Comparison of ENCODE assay signal across 33 cellular contexts in the genomic region with DNA sequence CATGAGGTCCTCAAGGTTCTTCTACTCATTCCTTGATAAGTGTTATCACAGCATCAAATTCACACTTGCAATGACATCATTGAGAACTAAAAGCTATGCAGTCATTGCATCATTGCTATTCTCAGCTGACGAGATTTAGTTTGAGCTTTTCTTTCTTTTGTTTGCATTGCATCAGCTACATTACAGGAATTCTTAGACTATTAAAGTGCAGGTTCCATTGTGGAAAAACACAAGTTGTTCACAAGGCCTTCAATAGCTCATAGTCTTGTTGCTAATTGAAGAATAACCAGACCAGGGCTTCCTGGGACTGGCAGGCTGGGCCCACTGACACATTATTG.
A peak's percentile ranks its signal among the peaks of the same experiment; 100 is the strongest.
DNase-seq lines count a peak whose midpoint lies in the region; ATAC-seq, FAIRE-seq and TF ChIP-seq lines count a peak whose summit lies in the region.
"Had no signal": no experiment of that assay in that cellular context is flagged by ENCODE, and none has a peak within 500 bp of the region (broad histone marks: within the 10 kb centered on the region; RNA-seq: fewer than 3 reads in every experiment).

No MANE protein-coding gene starts in this region.

- CTCF ChIA-PET in AG04450 (lab: Charles Lee), result no interaction called here

- TF ChIP-seq CTCF in AG04450 (IDR thresholded peaks at IDR 0.05; ENCODE audit: low read depth, low read length), result no peak
- no peak for TF ChIP-seq CTCF in epithelial cell of proximal tubule (conservative IDR thresholded peaks at IDR 0.05; ENCODE audit: low read depth, low read length)

- no peak overlapping the region for H3K4me3 Mint-ChIP-seq in stimulated activated naive B cell treated with anti-CD40 and anti-IgM and Interleukin-4, amounts not matched to agents 10 μg/mL and 1 μg/mL and 100 μg/mL, for 72 hours
- H3K4me3 Mint-ChIP-seq in T-helper 2 cell treated with Interferon-gamma antibody and Interleukin-4, amounts not matched to agents 5 μg/mL and 100 μg/mL, for 36 hours, result no peak overlapping the region
- H3K4me3 Mint-ChIP-seq: activated B cell treated with CpG ODN at 0.5 μM for 24 hours; activated naive CD8-positive, alpha-beta T cell; activated T-helper 17 cell treated with anti-CD3 and anti-CD28 coated beads, Interleukin-2, amount 50 U/mL, for 72 hours; endodermal cell; naive thymus-derived CD8-positive, alpha-beta T cell; stimulated activated effector memory CD8-positive, alpha-beta T cell treated with anti-CD3 and anti-CD28 coated beads, Interleukin-12 subunit alpha, Interleukin-12 subunit beta, amount 100 ng/mL, for 72 hours had no signal

- ATAC-seq in HG02610 (IDR thresholded peaks at IDR 0.05; ENCODE audit: unreplicated experiment), result no peak
- no peak for ATAC-seq in stimulated activated naive B cell treated with anti-CD40 and anti-IgM and Interleukin-4, amounts not matched to agents 10 μg/mL and 1 μg/mL and 100 μg/mL, for 72 hours (replicated peaks)
- ATAC-seq: activated T-helper 17 cell treated with anti-CD3 and anti-CD28 coated beads, Interleukin-2, amount 50 U/mL, for 72 hours; naive thymus-derived CD8-positive, alpha-beta T cell; stimulated activated effector memory CD8-positive, alpha-beta T cell treated with anti-CD3 and anti-CD28 coated beads, Interleukin-12 subunit alpha, Interleukin-12 subunit beta, amount 100 ng/mL, for 72 hours had no signal

- H3K36me3 Mint-ChIP-seq in stimulated activated naive B cell treated with anti-CD40 and anti-IgM and Interleukin-4, amounts not matched to agents 10 μg/mL and 1 μg/mL and 100 μg/mL, for 72 hours, result no peaks in the 10 kb centered on the region
- no peaks in the 10 kb centered on the region for H3K36me3 Mint-ChIP-seq in T-helper 2 cell treated with Interferon-gamma antibody and Interleukin-4, amounts not matched to agents 5 μg/mL and 100 μg/mL, for 36 hours (ENCODE audit: low read depth)
- H3K36me3 Mint-ChIP-seq: activated naive CD8-positive, alpha-beta T cell; naive thymus-derived CD8-positive, alpha-beta T cell; stimulated activated effector memory CD8-positive, alpha-beta T cell treated with anti-CD3 and anti-CD28 coated beads, Interleukin-12 subunit alpha, Interleukin-12 subunit beta, amount 100 ng/mL, for 72 hours had no signal

- H3K27me3 Mint-ChIP-seq in stimulated activated naive B cell treated with anti-CD40 and anti-IgM and Interleukin-4, amounts not matched to agents 10 μg/mL and 1 μg/mL and 100 μg/mL, for 72 hours, result no peaks in the 10 kb centered on the region
- H3K27me3 Mint-ChIP-seq in T-helper 2 cell treated with Interferon-gamma antibody and Interleukin-4, amounts not matched to agents 5 μg/mL and 100 μg/mL, for 36 hours (ENCODE audit: low read depth), result no peaks in the 10 kb centered on the region
- H3K27me3 Mint-ChIP-seq: activated B cell treated with CpG ODN at 0.5 μM for 24 hours had no signal

- H3K4me3 ChIP-seq in AG04450 (ENCODE audit: low read depth, low read length) (no peak overlapping the region), epithelial cell of proximal tubule (ENCODE audit: low read depth, low read length) (no peak overlapping the region)
- H3K4me3 ChIP-seq: heart right ventricle, left ventricle myocardium inferior had no signal

- H3K27me3 ChIP-seq in AG04450 (ENCODE audit: control insufficient read depth, insufficient read depth, low read length), result peaks cover 16% of the 10 kb centered on the region
- H3K27me3 ChIP-seq: heart right ventricle had no signal

- no peaks in the 10 kb centered on the region for H3K9me3 ChIP-seq in AG04450 (ENCODE audit: control insufficient read depth, insufficient read depth, low read length)

- no peak overlapping the region for H3K27ac ChIP-seq in AG04450 (ENCODE audit: low read depth, low read length)
- H3K27ac ChIP-seq: C4-2B, heart right ventricle, left ventricle myocardium inferior, RWPE1 had no signal

- H3K4me1 Mint-ChIP-seq in stimulated activated naive B cell treated with anti-CD40 and anti-IgM and Interleukin-4, amounts not matched to agents 10 μg/mL and 1 μg/mL and 100 μg/mL, for 72 hours, result peaks cover 0 to 1% of the 10 kb centered on the region in 2 donors
- H3K4me1 Mint-ChIP-seq in T-helper 2 cell treated with Interferon-gamma antibody and Interleukin-4, amounts not matched to agents 5 μg/mL and 100 μg/mL, for 36 hours (ENCODE audit: low read depth), result peaks cover 3% of the 10 kb centered on the region
- H3K4me1 Mint-ChIP-seq: activated B cell treated with CpG ODN at 0.5 μM for 24 hours; activated T-helper 17 cell treated with anti-CD3 and anti-CD28 coated beads, Interleukin-2, amount 50 U/mL, for 72 hours; stimulated activated effector memory CD8-positive, alpha-beta T cell treated with anti-CD3 and anti-CD28 coated beads, Interleukin-12 subunit alpha, Interleukin-12 subunit beta, amount 100 ng/mL, for 72 hours had no signal

- FAIRE-seq in RCC 7860 (lab: Jason Lieb, UNC), result no peak
- FAIRE-seq: GM12892, urothelium cell line had no signal

- POLR2A ChIA-PET in AG04450 (lab: Yijun Ruan, JAX), result no interaction called here

- DNase-seq in AG04450 (ENCODE audit: low read depth, low spot score) (peak; percentile 34), RCC 7860 (ENCODE audit: low spot score) (peak; percentile 40), epithelial cell of proximal tubule (ENCODE audit: low read depth) (peak; percentile 38), kidney glomerular epithelial cell (lab: John Stamatoyannopoulos, UW) (peak; percentile 33), NCI-H510A treated with DMSO at 0.1 percent for 48 hours (lab: John Stamatoyannopoulos, UW) (no peak)
- no peak for DNase-seq in stimulated activated naive B cell treated with anti-CD40 and anti-IgM and Interleukin-4, amounts not matched to agents 10 μg/mL and 1 μg/mL and 100 μg/mL, for 72 hours
- DNase-seq in T-helper 2 cell treated with Interferon-gamma antibody and Interleukin-4, amounts not matched to agents 5 μg/mL and 100 μg/mL, for 36 hours (ENCODE audit: low spot score), result no peak
- DNase-seq: activated B cell treated with CpG ODN at 0.5 μM for 24 hours; activated CD4-positive, alpha-beta T cell treated with anti-CD3 and anti-CD28 coated beads, Interleukin-2, amount 50 U/mL, for 48 hours; activated CD8-positive, alpha-beta memory T cell treated with anti-CD3 and anti-CD28 coated beads, Interleukin-2, amount 50 U/mL, for 4 hours; cortex of kidney; endodermal cell; foreskin fibroblast; H7; heart right ventricle; Kasumi-1; left ventricle myocardium inferior; midbrain; MV-4-11; naive thymus-derived CD8-positive, alpha-beta T cell; NCI-H146; NCI-H2171; NCI-H524 treated with DMSO at 0.1 percent for 48 hours; occipital lobe; T1000 had no signal

- H3K27ac Mint-ChIP-seq in stimulated activated naive B cell treated with anti-CD40 and anti-IgM and Interleukin-4, amounts not matched to agents 10 μg/mL and 1 μg/mL and 100 μg/mL, for 72 hours, result no peak overlapping the region
- H3K27ac Mint-ChIP-seq in T-helper 2 cell treated with Interferon-gamma antibody and Interleukin-4, amounts not matched to agents 5 μg/mL and 100 μg/mL, for 36 hours, result no peak overlapping the region
- H3K27ac Mint-ChIP-seq: activated B cell treated with CpG ODN at 0.5 μM for 24 hours; activated naive CD8-positive, alpha-beta T cell; activated T-helper 17 cell treated with anti-CD3 and anti-CD28 coated beads, Interleukin-2, amount 50 U/mL, for 72 hours; endodermal cell; naive thymus-derived CD8-positive, alpha-beta T cell; stimulated activated effector memory CD8-positive, alpha-beta T cell treated with anti-CD3 and anti-CD28 coated beads, Interleukin-12 subunit alpha, Interleukin-12 subunit beta, amount 100 ng/mL, for 72 hours had no signal

- H3K9me3 Mint-ChIP-seq in stimulated activated naive B cell treated with anti-CD40 and anti-IgM and Interleukin-4, amounts not matched to agents 10 μg/mL and 1 μg/mL and 100 μg/mL, for 72 hours, result peaks cover 5 to 13% of the 10 kb centered on the region in 2 donors
- peaks cover 12% of the 10 kb centered on the region for H3K9me3 Mint-ChIP-seq in T-helper 2 cell treated with Interferon-gamma antibody and Interleukin-4, amounts not matched to agents 5 μg/mL and 100 μg/mL, for 36 hours

Comparison
In these comparisons a context has a peak if more than half of its experiments do, and no peak if none do; other contexts are left out.
1. DNase-seq: peak in AG04450 (single experiment), RCC 7860 (single experiment), epithelial cell of proximal tubule (single experiment) and kidney glomerular epithelial cell (single experiment); none in stimulated activated naive B cell treated with anti-CD40 and anti-IgM and Interleukin-4, amounts not matched to agents 10 μg/mL and 1 μg/mL and 100 μg/mL, for 72 hours (single experiment), T-helper 2 cell treated with Interferon-gamma antibody and Interleukin-4, amounts not matched to agents 5 μg/mL and 100 μg/mL, for 36 hours (single experiment) and NCI-H510A treated with DMSO at 0.1 percent for 48 hours (single experiment).